Comparison of ENCODE assay signal across 17 cellular contexts in genomic region chr21:42621166-42621827, GRCh38. TPM values are rescaled to one million over a fixed set of nuclear protein-coding genes. Genes with fewer than 3 reads are reported as not detected.
DNase-seq lines count a peak whose midpoint lies in the region; TF ChIP-seq lines count a peak whose summit lies in the region.
"Had no signal": no experiment of that assay in that cellular context is flagged by ENCODE, and none has a peak within 500 bp of the region (broad histone marks: within the 10 kb centered on the region; RNA-seq: fewer than 3 reads in every experiment).

No MANE protein-coding gene starts in this region.

- TF ChIP-seq RAD21 in liver (IDR thresholded peaks at IDR 0.05): no peak

- WGBS in ectodermal cell, 2 experiments: 77 to 78% methylated on average over 15 of the region's 15 CpGs
- WGBS in liver: 64% methylated on average over 15 of the region's 15 CpGs
- 44 to 53% methylated on average over 15 of the region's 15 CpGs for WGBS in tibial nerve, 2 donors

- TF ChIP-seq CTCF in liver (IDR thresholded peaks at IDR 0.05; ENCODE audit: low read depth, low read length, missing input control) (no peak), tibial nerve (IDR thresholded peaks at IDR 0.05) (no peak)

- H3K36me3 ChIP-seq in ectodermal cell (ENCODE audit: control insufficient read depth, insufficient read depth, low read length) (no peaks in the 10 kb centered on the region), liver (ENCODE audit: control insufficient read depth in 4 of 4, insufficient read depth in 3 of 4, low read depth in 1 of 4, low read length in 3 of 4) (no peaks in the 10 kb centered on the region), tibial nerve (no peaks in the 10 kb centered on the region)
- H3K36me3 ChIP-seq: gastrocnemius medialis, tibial artery had no signal

- H3K9me3 ChIP-seq in ectodermal cell (ENCODE audit: control insufficient read depth, low read length): no peaks in the 10 kb centered on the region
- no peaks in the 10 kb centered on the region for H3K9me3 ChIP-seq in liver (ENCODE audit: control insufficient read depth in 4 of 4, low read length in 3 of 4)
- H3K9me3 ChIP-seq in tibial nerve: no peaks in the 10 kb centered on the region
- H3K9me3 ChIP-seq: gastrocnemius medialis, tibial artery had no signal

- H3K4me3 ChIP-seq in ectodermal cell (ENCODE audit: insufficient read depth, low read depth, low read length) (no peak overlapping the region), liver (ENCODE audit: low read depth in 1 of 3, low read length in 3 of 3) (no peak overlapping the region), tibial nerve (peak overlapping the region in 1 of 4 donors; percentile 10)
- H3K4me3 ChIP-seq: gastrocnemius medialis, tibial artery had no signal

- no peak overlapping the region for H3K9ac ChIP-seq in liver (ENCODE audit: low read depth in 1 of 2, low read length in 2 of 2)

- peak in 1 of 2 donors; percentile 34 for TF ChIP-seq POLR2A in tibial nerve (IDR thresholded peaks at IDR 0.05)

- TF ChIP-seq EP300 in tibial nerve (IDR thresholded peaks at IDR 0.05): no peak

- DNase-seq in NCI-H146 (lab: John Stamatoyannopoulos, UW): peak; percentile 16
- no peak for DNase-seq in NCI-H146 treated with DMSO at 0.1 percent for 48 hours (lab: John Stamatoyannopoulos, UW; ENCODE audit: unreplicated experiment)
- DNase-seq in tibial nerve (ENCODE audit: low spot score in 2 of 2): no peak
- DNase-seq in DMS114 treated with DMSO at 0.1 percent for 48 hours (lab: John Stamatoyannopoulos, UW; ENCODE audit: unreplicated experiment): no peak
- DNase-seq in activated CD4-positive, CD25-positive, alpha-beta regulatory T cell (lab: John Stamatoyannopoulos, UW): no peak
- DNase-seq in KG1 (lab: John Stamatoyannopoulos, UW): no peak
- DNase-seq: activated CD8-positive, alpha-beta T cell treated with anti-CD3 and anti-CD28 coated beads, Interleukin-2, amount 10 ng/mL, durations not matched to agents 7 days and 5 days; activated gamma-delta T cell; gastrocnemius medialis; MV-4-11; NCI-H2171 treated with DMSO at 0.1 percent for 48 hours; stimulated activated CD4-positive, alpha-beta T cell treated with anti-CD3 and anti-CD28 coated beads, Interleukin-2, amount 100 ng/mL, for 24 hours; stimulated activated CD8-positive, alpha-beta memory T cell treated with anti-CD3 and anti-CD28 coated beads, Interleukin-4, amount 100 ng/mL, for 48 hours; tibial artery had no signal

- H3K27ac ChIP-seq in ectodermal cell (ENCODE audit: insufficient read depth, low read depth, low read length, poor library complexity, severe bottlenecking): peak overlapping the region; percentile 33
- H3K27ac ChIP-seq in liver (ENCODE audit: low read depth in 1 of 2, low read length in 2 of 2): no peak overlapping the region
- H3K27ac ChIP-seq in tibial nerve: peak overlapping the region in 3 of 4 donors; percentile 50 to 82 (median 56)
- H3K27ac ChIP-seq: 22Rv1, gastrocnemius medialis, tibial artery had no signal

- H3K27me3 ChIP-seq in ectodermal cell (ENCODE audit: control insufficient read depth, insufficient read depth, low read length, poor library complexity, severe bottlenecking): peaks cover 3% of the 10 kb centered on the region
- H3K27me3 ChIP-seq in liver (ENCODE audit: control insufficient read depth in 4 of 4, insufficient read depth in 4 of 4, low read length in 3 of 4): no peaks in the 10 kb centered on the region
- peaks cover 0 to 36% of the 10 kb centered on the region in 2 donors for H3K27me3 ChIP-seq in tibial nerve

- peaks cover 36% of the 10 kb centered on the region for H3K4me1 ChIP-seq in ectodermal cell (ENCODE audit: control insufficient read depth, insufficient read depth, low read length)
- peaks cover 3 to 18% (median 8%) of the 10 kb centered on the region in 4 donors for H3K4me1 ChIP-seq in liver (ENCODE audit: control insufficient read depth in 4 of 4, insufficient read depth in 4 of 4, low read length in 3 of 4)
- peaks cover 0 to 29% (median 2%) of the 10 kb centered on the region in 4 donors for H3K4me1 ChIP-seq in tibial nerve
- H3K4me1 ChIP-seq: gastrocnemius medialis had no signal

TF ChIP-seq in liver, 16 proteins besides CTCF, POLR2A, EP300 and RAD21:
- TF ChIP-seq RXRA (IDR thresholded peaks at IDR 0.05) (peak; percentile 43 to 67), FOXA1 (IDR thresholded peaks at IDR 0.05) (no peak)

RNA-seq across cellular contexts. Expression of gene PDE9A, which starts 32.1 kb away (rescaled TPM):
- polyA plus RNA-seq in ectodermal cell (2013, experiment 1 of 4): 48.4 TPM
- 56.2 TPM for polyA plus RNA-seq in ectodermal cell (2013, experiment 2 of 4)
- 34.9 TPM for polyA plus RNA-seq in ectodermal cell (2013, experiment 3 of 4)
- 35.9 TPM for polyA plus RNA-seq in ectodermal cell (2013, experiment 4 of 4)
- total RNA-seq in liver (1 to 10 TPM; 3.4 to 4.2 TPM), tibial nerve (10 to 100 TPM; 26.7 to 30.6 (median 28.7) TPM)
- polyA plus RNA-seq in liver: 1 to 10 TPM; 1.5 to 1.9 TPM

Comparison
In these comparisons a context has a peak if more than half of its experiments do, and no peak if none do; other contexts are left out.
1. H3K27ac ChIP-seq: peak in ectodermal cell (single experiment) and tibial nerve (3 of 4); none in liver (0 of 2).
2. RNA of gene PDE9A, which starts 32.1 kb away (total RNA-seq): 26.7 to 30.6 TPM in tibial nerve; 3.4 to 4.2 TPM in liver; every median in the first group is over 4 times any median in the second.